8 cellular contexts compared by ENCODE assay signal in the genomic region with DNA sequence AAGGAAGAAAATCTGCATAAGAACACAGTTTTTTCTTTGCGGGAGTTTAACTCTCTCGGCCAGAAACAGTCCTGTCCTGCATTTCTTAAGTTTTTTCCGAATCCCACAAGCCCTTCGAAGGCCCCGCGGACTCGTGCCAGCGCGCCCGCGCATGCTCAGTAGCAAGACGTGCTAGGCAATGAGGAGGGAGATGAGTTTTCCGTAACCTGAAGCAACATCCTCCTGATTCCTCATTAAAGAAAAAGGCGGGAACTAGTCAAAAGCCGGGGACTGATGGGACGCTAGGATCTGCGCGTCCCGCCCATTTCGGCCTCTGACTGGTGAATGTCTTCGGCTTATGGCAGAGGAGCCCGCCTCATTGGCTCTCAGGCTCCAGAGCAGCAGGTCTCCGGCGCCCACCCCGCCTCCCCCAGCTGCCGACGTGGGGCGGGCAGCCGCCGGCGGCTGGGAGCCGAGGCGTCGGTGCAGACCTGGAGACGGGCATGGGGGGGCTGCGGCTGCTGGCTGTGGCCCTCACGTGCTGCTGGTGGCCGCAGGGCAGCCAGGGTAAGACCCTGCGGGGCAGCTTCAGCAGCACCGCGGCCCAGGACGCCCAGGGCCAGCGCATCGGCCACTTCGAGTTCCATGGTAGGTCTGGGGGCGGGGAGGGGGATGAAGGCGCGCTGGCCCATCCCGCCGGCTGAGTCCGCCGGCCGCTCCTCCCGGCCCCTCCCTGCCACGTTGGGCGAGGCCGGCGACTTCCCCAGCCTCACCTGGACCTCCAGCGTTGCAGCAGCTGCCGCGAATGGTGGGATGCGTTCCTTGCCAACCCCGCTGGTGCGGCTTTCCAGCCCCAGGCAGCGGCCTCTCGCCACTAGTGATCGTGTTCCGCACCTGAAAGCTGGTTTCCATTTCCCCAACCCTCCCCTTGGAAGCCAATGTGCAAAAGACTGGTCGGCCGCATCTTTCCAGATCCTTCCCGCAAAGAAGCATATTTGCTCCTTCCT. TPM values are rescaled to one million over a fixed set of nuclear protein-coding genes. Genes with fewer than 3 reads are reported as not detected.
A peak's percentile ranks its signal among the peaks of the same experiment; 100 is the strongest.
DNase-seq lines count a peak whose midpoint lies in the region; ATAC-seq, FAIRE-seq and TF ChIP-seq lines count a peak whose summit lies in the region.

GPR180 (plus strand) TSS at position 412 of the 986 bp plus-strand sequence; CDS start at position 483, 71 bp downstream.

- H2AFZ ChIP-seq in HepG2 (ENCODE audit: low read length), result no peak within 1 kb of the TSS

- TF ChIP-seq EP300 in HepG2 (IDR thresholded peaks at IDR 0.05; ENCODE audit: low read depth in 2 of 2, low read length in 2 of 2) (no peak), HepG2 (CRISPR knock-in tag; IDR thresholded peaks at IDR 0.05; ENCODE audit: borderline replicate concordance) (no peak)

- H3K4me3 ChIP-seq in dorsolateral prefrontal cortex (peak within 1 kb of the TSS; percentile 63 to 98 (median 90)), HepG2 (replicated peaks in 1 of 3; ENCODE audit: insufficient read depth in 1 of 3, low read depth in 2 of 3, low read length in 3 of 3) (peak within 1 kb of the TSS; percentile 42 to 63 (median 47); a peak in 4 of 6 replicates)

- TF ChIP-seq CTCF in dorsolateral prefrontal cortex (IDR thresholded peaks at IDR 0.05 in 54 of 56, conservative IDR thresholded peaks at IDR 0.05 in 2 of 56; ENCODE audit: low read depth in 1 of 56, partially characterized antibody in 56 of 56), result peak in 19 of 56 donors; percentile 10 to 44 (median 20)
- TF ChIP-seq CTCF in HepG2 (CRISPR knock-in tag; IDR thresholded peaks at IDR 0.05), result no peak

- peaks cover 26% of the 10 kb centered on the region for H3K4me1 ChIP-seq in HepG2 (ENCODE audit: insufficient read depth, low read length)

- peak within 1 kb of the TSS; percentile 66 for H3K4me2 ChIP-seq in HepG2 (ENCODE audit: low read depth, low read length)

- WGBS in HepG2 (ENCODE audit: low lambda C conversion rate), result 84% methylated on average over 24 of the region's 71 CpGs

- in situ Hi-C loops in HepG2 (cut with HindIII; ENCODE audit: extremely low pct_ligation_motif_present, low pct_unique_long_range_greater_than_20kb), result no loop called here

- H3K79me2 ChIP-seq in HepG2 (ENCODE audit: insufficient read depth, low read length), result no peaks in the 10 kb centered on the region

- BruUV-seq in HepG2 (replicated peaks; lab: Mats Ljungman, UMichigan), result no TSS peak

- H3K9ac ChIP-seq in HepG2 (ENCODE audit: insufficient read depth, low read depth, low read length), result no peak within 1 kb of the TSS

- CTCF ChIA-PET in HepG2 (lab: Yijun Ruan, JAX; ENCODE audit: low intra/inter-chr PET ratio, low total read pairs), result no interaction called here

- no peaks in the 10 kb centered on the region for H3K36me3 ChIP-seq in HepG2 (replicated peaks in 1 of 2; ENCODE audit: control insufficient read depth in 1 of 2, insufficient read depth in 2 of 2, low read length in 2 of 2)

- no peaks in the 10 kb centered on the region for H4K20me1 ChIP-seq in HepG2 (ENCODE audit: insufficient read depth, low read length)

- ATAC-seq in GM19395 (IDR thresholded peaks at IDR 0.05; ENCODE audit: unreplicated experiment) (peak; percentile 99), HG03558 (IDR thresholded peaks at IDR 0.05; ENCODE audit: extremely low read depth, unreplicated experiment) (peak; percentile 99), HepG2 (peak; percentile 20; the same call in 2 of the 3 replicates)

- no peaks in the 10 kb centered on the region for H3K9me3 ChIP-seq in HepG2 (ENCODE audit: low read length)

- no peaks in the 10 kb centered on the region for H3K27me3 ChIP-seq in dorsolateral prefrontal cortex
- H3K27me3 ChIP-seq in HepG2 (ENCODE audit: control insufficient read depth in 1 of 2, insufficient read depth in 2 of 2, low read length in 2 of 2), result peaks cover 0 to 4% of the 10 kb centered on the region in 2 experiments; a peak in 2 of 5 replicates

- no peak for TF ChIP-seq POLR2A in HepG2 (IDR thresholded peaks at IDR 0.05; ENCODE audit: insufficient read depth in 1 of 2, low read depth in 2 of 2, low read length in 2 of 2)

- H3K27ac ChIP-seq in dorsolateral prefrontal cortex, result peak within 1 kb of the TSS; percentile 2 to 94 (median 83)
- no peak within 1 kb of the TSS for H3K27ac ChIP-seq in HepG2 (ENCODE audit: extremely low read length, insufficient read depth, low read length)

- TF ChIP-seq RAD21 in HepG2 (CRISPR knock-in tag; IDR thresholded peaks at IDR 0.05), result no peak

- POLR2A ChIA-PET in HepG2 (lab: Yijun Ruan, JAX), result no interaction called here

- DNase-seq in CD1c-positive myeloid dendritic cell (ENCODE audit: extremely low spot score), result peak; percentile 95
- peak; percentile 100 for DNase-seq in NCI-H748 (lab: John Stamatoyannopoulos, UW; ENCODE audit: unreplicated experiment)
- DNase-seq in activated CD4-positive, alpha-beta T cell treated with anti-CD3 and anti-CD28 coated beads, Interleukin-2, amount 50 U/mL, for 48 hours, result peak; percentile 89 to 92
- peak; percentile 85 to 99 (median 97) for DNase-seq in dorsolateral prefrontal cortex
- DNase-seq in HepG2 (ENCODE audit: low spot score), result no peak
- DNase-seq in stimulated activated CD4-positive, alpha-beta T cell treated with anti-CD3 and anti-CD28 coated beads, Interleukin-2, amount 100 ng/mL, for 48 hours, result peak; percentile 82 to 83

- intact Hi-C loops in dorsolateral prefrontal cortex (cut with DNase I), result loop anchor here in 1 of 2 donors (2.0 kb wide), 1 partner anchor 53 kb away; no protein-coding TSS in a partner anchor
- intact Hi-C loops in HepG2 (cut with micrococcal nuclease; ENCODE audit: unreplicated experiment), result no loop called here

- FAIRE-seq in HepG2 (lab: Jason Lieb, UNC), result no peak

TF ChIP-seq in HepG2, 621 proteins besides CTCF, POLR2A, EP300 and RAD21 (continues in another document):
- TF ChIP-seq PHF8 (CRISPR knock-in tag; IDR thresholded peaks at IDR 0.05) (0 out of 2 replicates have a peak, but pooled peaks have one; percentile 18), ZNF790 (CRISPR knock-in tag; IDR thresholded peaks at IDR 0.05; ENCODE audit: borderline replicate concordance) (no peak), ZFP91 (CRISPR knock-in tag; IDR thresholded peaks at IDR 0.05; ENCODE audit: borderline replicate concordance) (0 out of 2 replicates have a peak, but pooled peaks have one; percentile 26), ZNF556 (CRISPR knock-in tag; IDR thresholded peaks at IDR 0.05; ENCODE audit: borderline replicate concordance) (peak; percentile 68; the same call in 1 of the 2 replicates), ZNF263 (CRISPR knock-in tag; IDR thresholded peaks at IDR 0.05) (0 out of 2 replicates have a peak, but pooled peaks have one; percentile 24), ESRRA (CRISPR knock-in tag; IDR thresholded peaks at IDR 0.05; ENCODE audit: low read depth) (no peak)

RNA-seq across cellular contexts. Expression of gene GPR180, which starts in this region (rescaled TPM):
- 10 to 100 TPM in 95 of 120 experiments, 1 to 10 TPM in 25; 7.3 to 15.0 (median 11.3) TPM for total RNA-seq in dorsolateral prefrontal cortex
- not detected in 2 replicates for total RNA-seq in HepG2 (2016; rRNA removed; fragmentation: Illumina TruSeq; extraction: Trizol)
- total RNA-seq in HepG2 (2016; cell fraction: cytosol; rRNA removed; fragmentation: Illumina TruSeq; extraction: Trizol; ENCODE audit: low read depth), result not detected in 2 replicates
- total RNA-seq in HepG2 (2016; cell fraction: insoluble cytoplasmic fraction; rRNA removed; fragmentation: Illumina TruSeq; extraction: Trizol), result under 0.01 TPM in 1 of 2 replicates, not detected in the other
- total RNA-seq in HepG2 (2016; cell fraction: membrane; rRNA removed; fragmentation: Illumina TruSeq; extraction: Trizol), result 0.03 TPM in 2 replicates
- total RNA-seq in HepG2 (2016; cell fraction: nucleus; rRNA removed; fragmentation: Illumina TruSeq; extraction: Trizol), result not detected in 2 replicates
- polyA plus RNA-seq in HepG2 (2011; rRNA removed), result not detected in 2 replicates
- polyA plus RNA-seq in HepG2 (2011; cell fraction: cytosol; rRNA removed), result not detected in 2 replicates
- polyA plus RNA-seq in HepG2 (2011; cell fraction: nucleus; rRNA removed), result not detected in 2 replicates
- polyA plus RNA-seq in HepG2 (2012), result 0.01 TPM in 2 replicates
- polyA plus RNA-seq in HepG2 (2016; cell fraction: cytosol; fragmentation: Illumina TruSeq; extraction: Trizol; ENCODE audit: low read depth), result not detected in 2 replicates
- polyA plus RNA-seq in HepG2 (2016; cell fraction: insoluble cytoplasmic fraction; fragmentation: Illumina TruSeq; extraction: Trizol; ENCODE audit: low read depth), result not detected in 2 replicates
- polyA plus RNA-seq in HepG2 (2016; cell fraction: membrane; fragmentation: Illumina TruSeq; extraction: Trizol; ENCODE audit: low read depth), result not detected in 2 replicates
- polyA plus RNA-seq in HepG2 (2016; cell fraction: nucleus; fragmentation: Illumina TruSeq; extraction: Trizol; ENCODE audit: insufficient read depth, low read depth), result not detected in 2 replicates
- polyA minus RNA-seq in HepG2 (2011; rRNA and poly(A)+ RNA removed; ENCODE audit: low replicate concordance), result 4.1 TPM in 1 of 2 replicates, not detected in the other
- not detected in 2 replicates for polyA minus RNA-seq in HepG2 (2011; cell fraction: cytosol; rRNA and poly(A)+ RNA removed)
- under 0.01 TPM in 1 of 2 replicates, not detected in the other for polyA minus RNA-seq in HepG2 (2011; cell fraction: nucleus; rRNA and poly(A)+ RNA removed)

Comparison
In these comparisons a context has a peak if more than half of its experiments do, and no peak if none do; other contexts are left out.
1. RNA of gene GPR180 (total RNA-seq): 7.3 to 15.0 TPM in dorsolateral prefrontal cortex; under 0.01 to 0.03 TPM in HepG2; every median in the first group is over 4 times any median in the second.
2. ATAC-seq: peak in every context shown above with its lines; median percentile 99 in GM19395; 99 in HG03558; 20 in HepG2.